ENCODE assay signal across 6 cellular contexts in the genomic region with DNA sequence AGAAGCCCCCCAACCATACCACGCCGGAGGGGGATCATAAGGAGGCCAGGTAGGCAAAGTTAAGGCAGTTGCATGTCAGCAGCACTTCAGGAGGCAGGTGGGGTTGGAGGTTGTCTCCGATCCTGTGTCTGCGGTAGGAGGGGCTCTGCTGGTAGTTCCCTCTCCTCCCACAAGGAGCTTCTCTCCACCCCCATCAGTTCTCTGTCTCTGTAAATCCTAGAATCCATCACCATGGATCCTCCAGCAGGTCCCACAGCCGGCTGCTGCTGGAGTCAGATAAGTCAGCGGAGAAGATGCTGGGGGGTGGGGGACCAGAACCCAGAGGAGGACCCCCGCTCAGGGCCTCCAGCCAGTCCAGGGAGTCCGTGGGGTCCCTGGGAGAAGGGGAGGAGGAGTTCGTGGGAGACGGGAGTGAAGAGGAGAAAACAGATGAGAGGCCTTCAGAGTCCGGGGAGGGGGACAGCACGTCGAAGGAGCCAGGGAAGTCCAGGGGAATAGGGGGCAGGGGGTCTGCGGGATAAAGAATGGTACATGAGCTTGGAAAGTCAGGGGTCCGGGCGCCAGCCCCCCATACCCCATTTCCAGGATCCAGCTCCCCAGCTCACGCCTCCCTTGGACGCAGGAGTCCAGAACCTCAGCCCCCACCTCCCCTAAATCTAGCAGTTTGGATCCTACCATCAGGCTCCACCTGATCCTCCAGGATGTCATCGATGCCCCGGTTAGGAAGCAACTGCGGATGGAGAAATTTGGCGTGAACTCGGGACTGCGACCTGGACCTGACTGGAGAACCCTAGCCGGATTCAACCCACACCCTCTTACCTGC. TPM values are rescaled to one million over a fixed set of nuclear protein-coding genes. Genes with fewer than 3 reads are reported as not detected.
DNase-seq lines count a peak whose midpoint lies in the region; ATAC-seq, FAIRE-seq and TF ChIP-seq lines count a peak whose summit lies in the region.

No MANE protein-coding gene starts in this region.

- CTCF ChIA-PET in activated CD4-positive, alpha-beta T cell treated with anti-CD3 and anti-CD28 coated beads for 36 hours (lab: Charles Lee) = interaction anchor here (0.5 to 3.0 kb wide), 9 partner anchors 12 to 923 kb away, joined by 3 to 14 read pairs (median 4); a partner anchor contains a TSS
- CTCF ChIA-PET in GM12878 (lab: Yijun Ruan, JAX) = no interaction called here

- peak overlapping the region; percentile 94 for H2AFZ ChIP-seq in GM12878 (ENCODE audit: control insufficient read depth, low read depth, low read length)

- no peak for FAIRE-seq in GM12878 (lab: Jason Lieb, UNC)

- peaks cover 16% of the 10 kb centered on the region for H3K4me1 ChIP-seq in GM12878 (ENCODE audit: control insufficient read depth, insufficient read depth, low read length)

- no peaks in the 10 kb centered on the region for H3K27me3 ChIP-seq in GM12878 (replicated peaks in 1 of 2; ENCODE audit: control insufficient read depth in 2 of 2, insufficient read depth in 2 of 2, low read length in 1 of 2)

- H3K27me3 Mint-ChIP-seq in activated CD4-positive, alpha-beta T cell treated with anti-CD3 and anti-CD28 coated beads for 36 hours = no peaks in the 10 kb centered on the region
- no peaks in the 10 kb centered on the region for H3K27me3 Mint-ChIP-seq in nephron (ENCODE audit: low read depth)

- peak overlapping the region; percentile 74 for H3K9ac ChIP-seq in GM12878 (ENCODE audit: control insufficient read depth, insufficient read depth, low read length)

- TF ChIP-seq POLR2A in GM12878 (IDR thresholded peaks at IDR 0.05; ENCODE audit: low read depth, low read length) = no peak

- peaks cover 14% of the 10 kb centered on the region for H3K4me1 Mint-ChIP-seq in activated CD4-positive, alpha-beta T cell treated with anti-CD3 and anti-CD28 coated beads for 36 hours
- H3K4me1 Mint-ChIP-seq in nephron = peaks cover 24% of the 10 kb centered on the region

- intact Hi-C loops in activated CD4-positive, alpha-beta T cell treated with anti-CD3 and anti-CD28 coated beads for 36 hours (cut with DNase I, micrococcal nuclease) = loop anchor here in 1 of 2 experiments (5.0 kb wide), 1 partner anchor 619 kb away; no protein-coding TSS in a partner anchor
- intact Hi-C loops in GM12878 (cut with micrococcal nuclease; ENCODE audit: unreplicated experiment) = no loop called here

- no peaks in the 10 kb centered on the region for H3K36me3 ChIP-seq in GM12878 (ENCODE audit: control insufficient read depth in 2 of 2, insufficient read depth in 2 of 2, low read length in 1 of 2)

- TF ChIP-seq EP300 in GM12878 (IDR thresholded peaks at IDR 0.05; ENCODE audit: borderline replicate concordance in 1 of 2, control insufficient read depth in 1 of 2, low read depth in 2 of 2, low read length in 2 of 2) = no peak

- peak; percentile 34 for DNase-seq in activated CD4-positive, alpha-beta T cell treated with anti-CD3 and anti-CD28 coated beads for 36 hours
- no peak for DNase-seq in activated CD4-positive, alpha-beta T cell treated with anti-CD3 and anti-CD28 coated beads for 1 hour
- DNase-seq in GM12878 (ENCODE audit: low read depth, low spot score) (no peak), NCI-H2029 (lab: John Stamatoyannopoulos, UW) (no peak), NCI-H446 (lab: John Stamatoyannopoulos, UW) (no peak)

- H3K4me2 ChIP-seq in GM12878 (ENCODE audit: control insufficient read depth, insufficient read depth) = peak overlapping the region; percentile 94

- RAD21 ChIA-PET in GM12878 (lab: Charles Lee; ENCODE audit: unreplicated experiment) = interaction anchor here (0.5 to 1.4 kb wide), 3 partner anchors 14 to 404 kb away, joined by 3 to 4 read pairs (median 4); no protein-coding TSS in a partner anchor

- H3K4me3 Mint-ChIP-seq in activated CD4-positive, alpha-beta T cell treated with anti-CD3 and anti-CD28 coated beads for 36 hours = peak overlapping the region; percentile 83
- H3K4me3 Mint-ChIP-seq in nephron = peak overlapping the region; percentile 82 to 87 (median 84)

- no peaks in the 10 kb centered on the region for H3K9me3 Mint-ChIP-seq in activated CD4-positive, alpha-beta T cell treated with anti-CD3 and anti-CD28 coated beads for 36 hours (ENCODE audit: low read depth)
- H3K9me3 Mint-ChIP-seq in nephron = no peaks in the 10 kb centered on the region

- H3K79me2 ChIP-seq in GM12878 (ENCODE audit: control insufficient read depth, insufficient read depth, low read length) = no peaks in the 10 kb centered on the region

- ATAC-seq in activated CD4-positive, alpha-beta T cell treated with anti-CD3 and anti-CD28 coated beads for 36 hours = no peak
- no peak for ATAC-seq in GM12878

- H3K27ac Mint-ChIP-seq in activated CD4-positive, alpha-beta T cell treated with anti-CD3 and anti-CD28 coated beads for 36 hours = peak overlapping the region; percentile 63
- H3K27ac Mint-ChIP-seq in nephron = peak overlapping the region in 2 of 3 experiments; percentile 60 to 96

- H3K4me3 ChIP-seq in GM12878 = peak overlapping the region; percentile 79

- POLR2A ChIA-PET in activated CD4-positive, alpha-beta T cell treated with anti-CD3 and anti-CD28 coated beads for 36 hours (lab: Charles Lee) = interaction anchor here (0.7 to 0.9 kb wide), 2 partner anchors 17 to 127 kb away, joined by 3 to 4 read pairs; no protein-coding TSS in a partner anchor
- POLR2A ChIA-PET in GM12878 (lab: Charles Lee) = interaction anchor here (0.7 to 3.0 kb wide), 3 partner anchors 12 to 68 kb away, joined by 3 to 7 read pairs (median 4); no protein-coding TSS in a partner anchor

- TF ChIP-seq CTCF in GM12878 (IDR thresholded peaks at IDR 0.05 in 2 of 3, conservative IDR thresholded peaks at IDR 0.05 in 1 of 3; ENCODE audit: control insufficient read depth in 2 of 3, extremely low read depth in 1 of 3, insufficient read depth in 1 of 3, low read depth in 3 of 3, low read length in 3 of 3) (peak in 2 of 3 experiments; percentile 14; a peak in 1 of 6 replicates), nephron (IDR thresholded peaks at IDR 0.05; ENCODE audit: unreplicated experiment in 3 of 3) (peak in 1 of 3 experiments; percentile 26)

- no peaks in the 10 kb centered on the region for H4K20me1 ChIP-seq in GM12878 (ENCODE audit: control insufficient read depth, insufficient read depth)

- peak overlapping the region; percentile 11; the same call in 1 of the 2 replicates for H3K27ac ChIP-seq in GM12878 (ENCODE audit: control insufficient read depth, insufficient read depth)

- no peaks in the 10 kb centered on the region; the same call in 2 of the 3 replicates for H3K9me3 ChIP-seq in GM12878 (replicated peaks; ENCODE audit: control insufficient read depth, insufficient read depth, low read length)

- BruUV-seq in GM12878 (replicated peaks; lab: Mats Ljungman, UMichigan) = no TSS peak

- peaks cover 9% of the 10 kb centered on the region for H3K36me3 Mint-ChIP-seq in activated CD4-positive, alpha-beta T cell treated with anti-CD3 and anti-CD28 coated beads for 36 hours (ENCODE audit: low read depth)
- H3K36me3 Mint-ChIP-seq in nephron (ENCODE audit: low read depth) = peaks cover 8% of the 10 kb centered on the region

- in situ Hi-C loops in GM12878 (cut with MboI) = no loop called here

- SMC1A ChIA-PET in GM12878 (lab: Charles Lee; ENCODE audit: uncharacterized antibody, unreplicated experiment) = interaction anchor here (0.6 to 0.7 kb wide), 2 partner anchors 62 to 789 kb away, joined by 3 read pairs; no protein-coding TSS in a partner anchor

- WGBS in GM12878 (ENCODE audit: insufficient coverage, insufficient replicate concordance, low lambda C conversion rate, missing lambda C conversion rate) = 11% methylated on average over 21 of the region's 25 CpGs

- no peak for TF ChIP-seq RAD21 in GM12878 (IDR thresholded peaks at IDR 0.05; ENCODE audit: insufficient read depth, low read depth, low read length)

RNA-seq across cellular contexts. Expression of a gene that starts 6.3 kb away (rescaled TPM):
- total RNA-seq in activated CD4-positive, alpha-beta T cell treated with anti-CD3 and anti-CD28 coated beads for 36 hours = under 1 TPM; 0.69 to 0.70 TPM
- 1.4 and 1.8 TPM in 2 replicates for total RNA-seq in GM12878 (2013; cell fraction: nucleolus; rRNA removed)
- total RNA-seq in GM12878 (2014; rRNA removed) (0.11 and 0.73 TPM in 2 replicates), GM12878 (2014; rRNA removed; fragmentation: Illumina TruSeq; extraction: Trizol) (0.13 and 0.18 TPM in 2 replicates), GM12878 (2021) (0.32 and 0.33 TPM in 2 replicates)
- polyA plus RNA-seq in GM12878 (2011; ENCODE audit: low read depth) = 0.13 TPM
- polyA plus RNA-seq in GM12878 (2011; rRNA removed) (0.13 and 0.24 TPM in 2 replicates), GM12878 (2014; fragmentation: Illumina TruSeq; extraction: Trizol) (0.22 TPM in 1 of 2 replicates, not detected in the other), GM12878 (2014; fragmentation: Nextera tagmentation; extraction: Ambion mirVana) (under 1 TPM in 1 of 2 experiments, not detected in 1; 0.04 TPM), GM12878 (2014; rRNA removed) (0.31 and 0.49 TPM in 2 replicates), GM12878 (2016; fragmentation: Nextera tagmentation; extraction: Ambion mirVana) (under 1 TPM; 0.48 to 0.57 TPM)
- polyA plus RNA-seq in GM12878 (2011; cell fraction: cytosol; rRNA removed) = 0.18 and 0.19 TPM in 2 replicates
- 0.26 and 0.37 TPM in 2 replicates for polyA plus RNA-seq in GM12878 (2011; cell fraction: nucleus; rRNA removed)
- polyA plus RNA-seq in GM12878 (2012) = 0.32 and 0.41 TPM in 2 replicates
- 0.15 and 0.62 TPM in 2 replicates for polyA minus RNA-seq in GM12878 (2011; rRNA and poly(A)+ RNA removed)
- polyA minus RNA-seq in GM12878 (2011; cell fraction: cytosol; rRNA and poly(A)+ RNA removed) = not detected in 2 replicates
- 0.36 and 0.77 TPM in 2 replicates for polyA minus RNA-seq in GM12878 (2011; cell fraction: nucleus; rRNA and poly(A)+ RNA removed)

RNA-seq across cellular contexts. Expression of a gene that starts 17.5 kb away (rescaled TPM):
- total RNA-seq in activated CD4-positive, alpha-beta T cell treated with anti-CD3 and anti-CD28 coated beads for 36 hours = not detected
- total RNA-seq in GM12878 (2013; cell fraction: nucleolus; rRNA removed) = not detected in 2 replicates
- not detected in 2 replicates for total RNA-seq in GM12878 (2014; rRNA removed)
- not detected in 2 replicates for total RNA-seq in GM12878 (2014; rRNA removed; fragmentation: Illumina TruSeq; extraction: Trizol)
- total RNA-seq in GM12878 (2021) = not detected in 2 replicates
- 0.07 TPM for polyA plus RNA-seq in GM12878 (2011; ENCODE audit: low read depth)
- not detected in 2 replicates for polyA plus RNA-seq in GM12878 (2011; rRNA removed)
- not detected in 2 replicates for polyA plus RNA-seq in GM12878 (2011; cell fraction: cytosol; rRNA removed)
- polyA plus RNA-seq in GM12878 (2011; cell fraction: nucleus; rRNA removed) = not detected in 2 replicates
- polyA plus RNA-seq in GM12878 (2012) = 0.21 and 0.22 TPM in 2 replicates
- not detected in 2 replicates for polyA plus RNA-seq in GM12878 (2014; fragmentation: Illumina TruSeq; extraction: Trizol)
- polyA plus RNA-seq in GM12878 (2014; fragmentation: Nextera tagmentation; extraction: Ambion mirVana) = under 1 TPM in 1 of 2 experiments, not detected in 1; 0.02 TPM
- polyA plus RNA-seq in GM12878 (2014; rRNA removed) = not detected in 2 replicates
- under 1 TPM; 0.07 to 0.13 TPM for polyA plus RNA-seq in GM12878 (2016; fragmentation: Nextera tagmentation; extraction: Ambion mirVana)
- not detected in 2 replicates for polyA minus RNA-seq in GM12878 (2011; rRNA and poly(A)+ RNA removed)
- polyA minus RNA-seq in GM12878 (2011; cell fraction: cytosol; rRNA and poly(A)+ RNA removed) = not detected in 2 replicates
- not detected in 2 replicates for polyA minus RNA-seq in GM12878 (2011; cell fraction: nucleus; rRNA and poly(A)+ RNA removed)

RNA-seq across cellular contexts. Expression of a gene that starts 27.2 kb away (rescaled TPM):
- total RNA-seq in activated CD4-positive, alpha-beta T cell treated with anti-CD3 and anti-CD28 coated beads for 36 hours = under 1 TPM; 0.67 to 0.73 TPM
- not detected in 2 replicates for total RNA-seq in GM12878 (2013; cell fraction: nucleolus; rRNA removed)
- not detected in 2 replicates for total RNA-seq in GM12878 (2014; rRNA removed)
- not detected in 2 replicates for total RNA-seq in GM12878 (2014; rRNA removed; fragmentation: Illumina TruSeq; extraction: Trizol)
- 0.08 and 0.19 TPM in 2 replicates for total RNA-seq in GM12878 (2021)
- polyA plus RNA-seq in GM12878 (2011; ENCODE audit: low read depth) = not detected
- not detected in 2 replicates for polyA plus RNA-seq in GM12878 (2011; rRNA removed)
- polyA plus RNA-seq in GM12878 (2011; cell fraction: cytosol; rRNA removed) = 0.03 TPM in 2 replicates
- not detected in 2 replicates for polyA plus RNA-seq in GM12878 (2011; cell fraction: nucleus; rRNA removed)
- 0.09 and 0.22 TPM in 2 replicates for polyA plus RNA-seq in GM12878 (2012)
- polyA plus RNA-seq in GM12878 (2014; fragmentation: Illumina TruSeq; extraction: Trizol) = not detected in 2 replicates
- not detected for polyA plus RNA-seq in GM12878 (2014; fragmentation: Nextera tagmentation; extraction: Ambion mirVana)
- 0.19 TPM in 1 of 2 replicates, not detected in the other for polyA plus RNA-seq in GM12878 (2014; rRNA removed)
- polyA plus RNA-seq in GM12878 (2016; fragmentation: Nextera tagmentation; extraction: Ambion mirVana) = not detected
- polyA minus RNA-seq in GM12878 (2011; rRNA and poly(A)+ RNA removed) = not detected in 2 replicates
- 0.40 and 0.62 TPM in 2 replicates for polyA minus RNA-seq in GM12878 (2011; cell fraction: cytosol; rRNA and poly(A)+ RNA removed)
- polyA minus RNA-seq in GM12878 (2011; cell fraction: nucleus; rRNA and poly(A)+ RNA removed) = 0.29 TPM in 1 of 2 replicates, not detected in the other

RNA-seq across cellular contexts. Expression of a gene that starts 33.5 kb away (rescaled TPM):
- not detected for total RNA-seq in activated CD4-positive, alpha-beta T cell treated with anti-CD3 and anti-CD28 coated beads for 36 hours
- not detected in 2 replicates for total RNA-seq in GM12878 (2013; cell fraction: nucleolus; rRNA removed)
- total RNA-seq in GM12878 (2014; rRNA removed) (not detected in 2 replicates), GM12878 (2014; rRNA removed; fragmentation: Illumina TruSeq; extraction: Trizol) (not detected in 2 replicates), GM12878 (2021) (not detected in 2 replicates)
- not detected for polyA plus RNA-seq in GM12878 (2011; ENCODE audit: low read depth)
- polyA plus RNA-seq in GM12878 (2011; rRNA removed) (not detected in 2 replicates), GM12878 (2014; fragmentation: Illumina TruSeq; extraction: Trizol) (not detected in 2 replicates), GM12878 (2014; fragmentation: Nextera tagmentation; extraction: Ambion mirVana) (not detected), GM12878 (2014; rRNA removed) (not detected in 2 replicates), GM12878 (2016; fragmentation: Nextera tagmentation; extraction: Ambion mirVana) (not detected)
- not detected in 2 replicates for polyA plus RNA-seq in GM12878 (2011; cell fraction: cytosol; rRNA removed)
- not detected in 2 replicates for polyA plus RNA-seq in GM12878 (2011; cell fraction: nucleus; rRNA removed)
- polyA plus RNA-seq in GM12878 (2012) = not detected in 2 replicates
- polyA minus RNA-seq in GM12878 (2011; rRNA and poly(A)+ RNA removed) = not detected in 2 replicates
- not detected in 2 replicates for polyA minus RNA-seq in GM12878 (2011; cell fraction: cytosol; rRNA and poly(A)+ RNA removed)
- not detected in 2 replicates for polyA minus RNA-seq in GM12878 (2011; cell fraction: nucleus; rRNA and poly(A)+ RNA removed)

RNA-seq across cellular contexts. Expression of a gene that starts 39.2 kb away (rescaled TPM):
- total RNA-seq in activated CD4-positive, alpha-beta T cell treated with anti-CD3 and anti-CD28 coated beads for 36 hours = under 1 TPM; 0.23 to 0.32 TPM
- not detected in 2 replicates for total RNA-seq in GM12878 (2013; cell fraction: nucleolus; rRNA removed)
- total RNA-seq in GM12878 (2014; rRNA removed) (not detected in 2 replicates), GM12878 (2014; rRNA removed; fragmentation: Illumina TruSeq; extraction: Trizol) (not detected in 2 replicates), GM12878 (2021) (not detected in 2 replicates)
- polyA plus RNA-seq in GM12878 (2011; ENCODE audit: low read depth) = not detected
- polyA plus RNA-seq in GM12878 (2011; rRNA removed) (0.01 TPM in 1 of 2 replicates, not detected in the other), GM12878 (2014; fragmentation: Illumina TruSeq; extraction: Trizol) (not detected in 2 replicates), GM12878 (2014; fragmentation: Nextera tagmentation; extraction: Ambion mirVana) (not detected), GM12878 (2014; rRNA removed) (not detected in 2 replicates), GM12878 (2016; fragmentation: Nextera tagmentation; extraction: Ambion mirVana) (not detected)
- polyA plus RNA-seq in GM12878 (2011; cell fraction: cytosol; rRNA removed) = 0.01 and 0.03 TPM in 2 replicates
- 0.03 TPM in 2 replicates for polyA plus RNA-seq in GM12878 (2011; cell fraction: nucleus; rRNA removed)
- 0.04 TPM in 1 of 2 replicates, not detected in the other for polyA plus RNA-seq in GM12878 (2012)
- not detected in 2 replicates for polyA minus RNA-seq in GM12878 (2011; rRNA and poly(A)+ RNA removed)
- 0.21 TPM in 1 of 2 replicates, not detected in the other for polyA minus RNA-seq in GM12878 (2011; cell fraction: cytosol; rRNA and poly(A)+ RNA removed)
- not detected in 2 replicates for polyA minus RNA-seq in GM12878 (2011; cell fraction: nucleus; rRNA and poly(A)+ RNA removed)
